In genomic region chr1:77961392-77961791, GRCh38 we compare ENCODE assay signal across 23 cellular contexts. TPM values are rescaled to one million over a fixed set of nuclear protein-coding genes. Genes with fewer than 3 reads are reported as not detected.
A peak's percentile ranks its signal among the peaks of the same experiment; 100 is the strongest.
DNase-seq lines count a peak whose midpoint lies in the region; ATAC-seq and TF ChIP-seq lines count a peak whose summit lies in the region.
"Had no signal": no experiment of that assay in that cellular context is flagged by ENCODE, and none has a peak within 500 bp of the region (broad histone marks: within the 10 kb centered on the region; RNA-seq: fewer than 3 reads in every experiment).

No MANE protein-coding gene starts in this region.

- no peaks in the 10 kb centered on the region for H3K9me3 Mint-ChIP-seq in natural killer cell treated with Interleukin-12 subunit alpha and Interleukin-12 subunit beta and Interleukin-15 and Interleukin-18, amount 100 ng/mL, for 72 hours
- H3K9me3 Mint-ChIP-seq in natural killer cell: no peaks in the 10 kb centered on the region
- no peaks in the 10 kb centered on the region for H3K9me3 Mint-ChIP-seq in activated naive CD8-positive, alpha-beta T cell (ENCODE audit: low read depth)
- H3K9me3 Mint-ChIP-seq: CD8-positive, alpha-beta T cell; central memory CD8-positive, alpha-beta T cell had no signal

- no peaks in the 10 kb centered on the region for H3K27me3 ChIP-seq in Karpas-422 (ENCODE audit: low read length)
- H3K27me3 ChIP-seq: dorsolateral prefrontal cortex, heart left ventricle, neutrophil, stomach, tibial nerve had no signal

- H3K9me3 ChIP-seq in Karpas-422 (ENCODE audit: low read length): no peaks in the 10 kb centered on the region
- H3K9me3 ChIP-seq: heart left ventricle, neutrophil, stomach, tibial nerve had no signal

- no peak overlapping the region for H3K9ac ChIP-seq in Karpas-422 (ENCODE audit: low read length)

- ATAC-seq in natural killer cell treated with Interleukin-12 subunit alpha and Interleukin-12 subunit beta and Interleukin-15 and Interleukin-18, amount 100 ng/mL, for 72 hours: no peak
- no peak for ATAC-seq in natural killer cell
- ATAC-seq in left colon: peak; percentile 75
- no peak for ATAC-seq in omental fat pad (ENCODE audit: low FRiP score)
- ATAC-seq: CD8-positive, alpha-beta T cell; heart left ventricle had no signal

- intact Hi-C loops in natural killer cell (cut with micrococcal nuclease) (no loop called here), left colon (cut with DNase I, micrococcal nuclease) (no loop called here)

- H4K20me1 ChIP-seq in Karpas-422 (ENCODE audit: insufficient read depth, low read depth, low read length): peaks cover 25% of the 10 kb centered on the region

- no peak overlapping the region for H3K4me3 Mint-ChIP-seq in natural killer cell treated with Interleukin-12 subunit alpha and Interleukin-12 subunit beta and Interleukin-15 and Interleukin-18, amount 100 ng/mL, for 72 hours
- H3K4me3 Mint-ChIP-seq in natural killer cell: no peak overlapping the region
- no peak overlapping the region for H3K4me3 Mint-ChIP-seq in activated naive CD8-positive, alpha-beta T cell
- H3K4me3 Mint-ChIP-seq: CD8-positive, alpha-beta T cell; central memory CD8-positive, alpha-beta T cell had no signal

- no peaks in the 10 kb centered on the region for H3K27me3 Mint-ChIP-seq in natural killer cell treated with Interleukin-12 subunit alpha and Interleukin-12 subunit beta and Interleukin-15 and Interleukin-18, amount 100 ng/mL, for 72 hours
- H3K27me3 Mint-ChIP-seq in natural killer cell (ENCODE audit: low read depth in 2 of 2): no peaks in the 10 kb centered on the region
- no peaks in the 10 kb centered on the region for H3K27me3 Mint-ChIP-seq in activated naive CD8-positive, alpha-beta T cell
- H3K27me3 Mint-ChIP-seq: central memory CD8-positive, alpha-beta T cell had no signal

- H3K27ac Mint-ChIP-seq in natural killer cell treated with Interleukin-12 subunit alpha and Interleukin-12 subunit beta and Interleukin-15 and Interleukin-18, amount 100 ng/mL, for 72 hours: peak overlapping the region; percentile 6 to 25
- H3K27ac Mint-ChIP-seq in natural killer cell: peak overlapping the region in 1 of 2 donors; percentile 35
- peak overlapping the region; percentile 52 for H3K27ac Mint-ChIP-seq in activated naive CD8-positive, alpha-beta T cell
- H3K27ac Mint-ChIP-seq: CD8-positive, alpha-beta T cell had no signal

- no peak overlapping the region for H3K4me3 ChIP-seq in Karpas-422 (ENCODE audit: low read length)
- H3K4me3 ChIP-seq: dorsolateral prefrontal cortex, heart left ventricle, stomach, tibial nerve had no signal

- H3K4me1 Mint-ChIP-seq in natural killer cell treated with Interleukin-12 subunit alpha and Interleukin-12 subunit beta and Interleukin-15 and Interleukin-18, amount 100 ng/mL, for 72 hours (ENCODE audit: low read depth in 2 of 2): peaks cover 28 to 32% of the 10 kb centered on the region in 2 donors
- H3K4me1 Mint-ChIP-seq in natural killer cell: peaks cover 20 to 43% of the 10 kb centered on the region in 2 donors
- H3K4me1 Mint-ChIP-seq in activated naive CD8-positive, alpha-beta T cell (ENCODE audit: low read depth): peaks cover 35% of the 10 kb centered on the region

- peaks cover 62% of the 10 kb centered on the region for H3K36me3 Mint-ChIP-seq in natural killer cell treated with Interleukin-12 subunit alpha and Interleukin-12 subunit beta and Interleukin-15 and Interleukin-18, amount 100 ng/mL, for 72 hours
- H3K36me3 Mint-ChIP-seq in natural killer cell: peaks cover 48% of the 10 kb centered on the region
- peaks cover 12% of the 10 kb centered on the region for H3K36me3 Mint-ChIP-seq in activated naive CD8-positive, alpha-beta T cell

- H2AFZ ChIP-seq in Karpas-422 (ENCODE audit: low read length): no peak overlapping the region

- peaks cover 90% of the 10 kb centered on the region for H3K36me3 ChIP-seq in Karpas-422 (ENCODE audit: insufficient read depth, low read length)

- DNase-seq in natural killer cell treated with Interleukin-12 subunit alpha and Interleukin-12 subunit beta and Interleukin-15 and Interleukin-18, amount 100 ng/mL, for 72 hours (ENCODE audit: low spot score): no peak
- DNase-seq in natural killer cell (no peak), left colon (no peak), RKO (ENCODE audit: low spot score) (no peak), omental fat pad (ENCODE audit: low spot score) (no peak), Karpas-422 (no peak)
- DNase-seq: activated effector memory CD4-positive, alpha-beta T cell treated with Interleukin-2 at 50 U/mL for 16 hours; aorta; CD8-positive, alpha-beta T cell; DMS153; dorsolateral prefrontal cortex; heart left ventricle; KG1; NCI-H1694; NCI-H2171 treated with DMSO at 0.1 percent for 48 hours; NCI-H526; stimulated activated CD4-positive, alpha-beta T cell treated with anti-CD3 and anti-CD28 coated beads, Interleukin-4, amount 100 ng/mL, for 24 hours; stomach; T-helper 2 cell had no signal

- no peak for TF ChIP-seq CTCF in natural killer cell (IDR thresholded peaks at IDR 0.05)
- TF ChIP-seq CTCF in omental fat pad (IDR thresholded peaks at IDR 0.05): no peak

- no peaks in the 10 kb centered on the region for H3K9me2 ChIP-seq in Karpas-422 (replicated peaks; ENCODE audit: insufficient read depth, low read length)

- peaks cover 85% of the 10 kb centered on the region for H3K79me2 ChIP-seq in Karpas-422 (ENCODE audit: low read length)

- no peaks in the 10 kb centered on the region for H3K4me1 ChIP-seq in Karpas-422 (ENCODE audit: low read length)
- H3K4me1 ChIP-seq: heart left ventricle, tibial nerve had no signal

- H3K4me2 ChIP-seq in Karpas-422 (ENCODE audit: low read depth, low read length, poor library complexity, severe bottlenecking): no peak overlapping the region

- no peak overlapping the region for H3K27ac ChIP-seq in Karpas-422 (ENCODE audit: low read length)
- H3K27ac ChIP-seq: dorsolateral prefrontal cortex, heart left ventricle, neutrophil, stomach, tibial nerve had no signal

RNA-seq across cellular contexts. Expression of gene FUBP1, which starts 17.5 kb away (rescaled TPM):
- 100 to 1,000 TPM; 181 to 204 TPM for total RNA-seq in natural killer cell treated with Interleukin-12 subunit alpha and Interleukin-12 subunit beta and Interleukin-15 and Interleukin-18, amount 100 ng/mL, for 72 hours
- total RNA-seq in natural killer cell: 100 to 1,000 TPM; 247 to 285 (median 249) TPM
- total RNA-seq in left colon: 10 to 100 TPM; 78.0 to 94.7 TPM
- total RNA-seq in omental fat pad: 100 to 1,000 TPM in 2 of 4 donors, 10 to 100 TPM in 2; 70.2 to 152 (median 94.4) TPM
- 159 and 214 TPM in 2 replicates for total RNA-seq in Karpas-422 (2014; rRNA removed; shearing (Covaris generic); ENCODE audit: low replicate concordance)

RNA-seq across cellular contexts. Expression of gene DNAJB4, which starts 43.3 kb away (rescaled TPM):
- 10 to 100 TPM in 1 of 2 donors, 1 to 10 TPM in 1; 8.9 to 13.2 TPM for total RNA-seq in natural killer cell treated with Interleukin-12 subunit alpha and Interleukin-12 subunit beta and Interleukin-15 and Interleukin-18, amount 100 ng/mL, for 72 hours
- total RNA-seq in natural killer cell (10 to 100 TPM; 26.8 to 30.7 (median 28.2) TPM), left colon (10 to 100 TPM; 10.5 to 15.9 TPM), omental fat pad (10 to 100 TPM; 32.1 to 50.4 (median 41.0) TPM)
- 6.4 and 6.7 TPM in 2 replicates for total RNA-seq in Karpas-422 (2014; rRNA removed; shearing (Covaris generic); ENCODE audit: low replicate concordance)
